Comparison of ENCODE assay signal across 8 cellular contexts in the genomic region with DNA sequence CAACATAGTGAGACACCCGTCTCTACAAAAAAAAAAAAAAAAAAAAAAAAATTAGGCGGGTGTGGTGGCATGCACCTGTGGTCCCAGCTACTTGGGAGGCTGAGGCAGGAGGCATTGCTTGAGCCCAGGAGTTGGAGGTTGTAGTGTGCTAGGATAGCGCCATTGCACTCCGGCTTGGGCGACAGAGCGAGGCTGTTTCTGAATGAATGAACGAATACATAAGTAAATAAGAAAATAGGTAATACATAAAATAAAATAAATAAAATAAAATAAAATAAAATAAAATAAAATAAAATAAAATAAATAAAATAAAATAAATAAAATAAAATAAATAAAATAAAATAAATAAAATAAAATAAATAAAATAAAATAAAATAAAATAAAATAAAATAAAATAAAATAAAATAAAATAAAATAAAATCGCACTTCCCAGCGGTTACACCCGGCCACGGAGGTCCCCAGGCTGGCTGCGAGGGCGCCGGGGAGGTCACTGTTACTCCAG. TPM values are rescaled to one million over a fixed set of nuclear protein-coding genes. Genes with fewer than 3 reads are reported as not detected.
A peak's percentile ranks its signal among the peaks of the same experiment; 100 is the strongest.
DNase-seq lines count a peak whose midpoint lies in the region; ATAC-seq, FAIRE-seq and TF ChIP-seq lines count a peak whose summit lies in the region.
"Not testable (repeated sequence)": the region's sequence is repeated elsewhere in the genome, so short reads cannot be mapped to it uniquely, and the experiment has no call there.

No MANE protein-coding gene starts in this region.

- not testable (repeated sequence) for H2BK15ac ChIP-seq in IMR-90 (ENCODE audit: low read depth, low read length)

- not testable (repeated sequence) for H3K4me1 ChIP-seq in CD4-positive, CD25-positive, alpha-beta regulatory T cell (ENCODE audit: control insufficient read depth, insufficient read depth, low read length, poor library complexity, severe bottlenecking); IMR-90 (ENCODE audit: control insufficient read depth, insufficient read depth, low read length); SJSA1 (replicated peaks); endothelial cell of umbilical vein (ENCODE audit: control insufficient read depth, extremely low read depth, insufficient read depth, low read length); kidney (ENCODE audit: control insufficient read depth in 1 of 2, insufficient read depth in 1 of 2, low read depth in 1 of 2, low read length in 2 of 2); neuron (ENCODE audit: insufficient read depth, low read length)
- H3K4me1 ChIP-seq in subcutaneous abdominal adipose tissue (ENCODE audit: control insufficient read depth in 5 of 5, insufficient read depth in 5 of 5, low read length in 5 of 5), result peaks cover 0 to 17% (median 13%) of the 10 kb centered on the region in 5 donors

- not testable (repeated sequence) for H3K9me3 Mint-ChIP-seq in CD4-positive, CD25-positive, alpha-beta regulatory T cell; activated naive CD8-positive, alpha-beta T cell treated with anti-CD3 and anti-CD28 coated beads, Interleukin-2, amount 10 ng/mL, durations not matched to agents 7 days and 5 days

- H3K4me3 Mint-ChIP-seq in CD4-positive, CD25-positive, alpha-beta regulatory T cell, result peak overlapping the region; percentile 90 to 96 (median 91)
- H3K4me3 Mint-ChIP-seq in activated naive CD8-positive, alpha-beta T cell treated with anti-CD3 and anti-CD28 coated beads, Interleukin-2, amount 10 ng/mL, durations not matched to agents 7 days and 5 days, result peak overlapping the region; percentile 88

- peak overlapping the region; percentile 98 for H2AK5ac ChIP-seq in IMR-90 (ENCODE audit: low read depth, low read length)

- WGBS in IMR-90 (ENCODE audit: extremely low coverage in 2 of 2, insufficient read length in 1 of 2), 2 experiments, result 0% methylated on average over 4 of the region's 14 CpGs; no CpG with 5 or more reads in 1 of the 2 experiments

- peak overlapping the region; percentile 98 for H3K4me2 ChIP-seq in IMR-90 (ENCODE audit: low read depth, low read length)
- H3K4me2 ChIP-seq in endothelial cell of umbilical vein (ENCODE audit: insufficient read depth, low read length), result peak overlapping the region; percentile 65

- H3K79me2 ChIP-seq in endothelial cell of umbilical vein (ENCODE audit: control insufficient read depth, insufficient read depth, low read length), result not testable (repeated sequence)

- POLR2A ChIA-PET in IMR-90 (lab: Charles Lee; ENCODE audit: unreplicated experiment), result not testable (repeated sequence)
- POLR2A ChIA-PET in activated naive CD8-positive, alpha-beta T cell treated with anti-CD3 and anti-CD28 coated beads, Interleukin-2, amount 10 ng/mL, durations not matched to agents 7 days and 5 days (lab: Charles Lee), result interaction anchor here (0.6 to 1.1 kb wide), 3 partner anchors 18 to 57 kb away, joined by 3 to 4 read pairs (median 3); no protein-coding TSS in a partner anchor
- POLR2A ChIA-PET in endothelial cell of umbilical vein (lab: Charles Lee), result interaction anchor here (1.3 kb wide), 1 partner anchor 11 kb away, joined by 5 read pairs; no protein-coding TSS in a partner anchor

- H4K20me1 ChIP-seq in IMR-90 (ENCODE audit: insufficient read depth, low read length); endothelial cell of umbilical vein (replicated peaks; ENCODE audit: control insufficient read depth, extremely low read depth, insufficient read depth, low read length): not testable (repeated sequence)

- peak overlapping the region; percentile 50; the same call in 1 of the 2 replicates for H3K18ac ChIP-seq in IMR-90 (ENCODE audit: low read depth, low read length)

- H3K4ac ChIP-seq in IMR-90 (ENCODE audit: low read depth, low read length), result peak overlapping the region; percentile 72; the same call in 1 of the 2 replicates

- H2AK9ac ChIP-seq in IMR-90 (replicated peaks; ENCODE audit: low read depth, low read length, poor library complexity), result peak overlapping the region; percentile 67

- not testable (repeated sequence) for TF ChIP-seq RAD21 in IMR-90 (IDR thresholded peaks at IDR 0.05; ENCODE audit: low read length)

- H3K27ac ChIP-seq in CD4-positive, CD25-positive, alpha-beta regulatory T cell (ENCODE audit: insufficient read depth, low read length, poor library complexity, severe bottlenecking), result peak overlapping the region; percentile 90
- H3K27ac ChIP-seq in IMR-90 (ENCODE audit: insufficient read depth, low read length) (peak overlapping the region; percentile 59; the same call in 1 of the 2 replicates), SJSA1 (peak overlapping the region; percentile 77; the same call in 1 of the 2 replicates), endothelial cell of umbilical vein (ENCODE audit: insufficient read depth, low read depth, low read length) (peak overlapping the region; percentile 96), kidney (ENCODE audit: low read depth in 2 of 2, low read length in 2 of 2) (peak overlapping the region; percentile 82 to 87), subcutaneous abdominal adipose tissue (ENCODE audit: low read depth, low read length) (peak overlapping the region; percentile 91)

- H4K5ac ChIP-seq in IMR-90 (ENCODE audit: low read depth, low read length), result peak overlapping the region; percentile 99

- in situ Hi-C loops in IMR-90 (cut with MboI; ENCODE audit: low sequenced_read_pairs), result not testable (repeated sequence)

- peaks cover 0 to 19% of the 10 kb centered on the region in 2 experiments; a peak in 3 of 4 replicates for H3K79me1 ChIP-seq in IMR-90 (ENCODE audit: low read depth in 1 of 2, low read length in 2 of 2)

- H3K23ac ChIP-seq in IMR-90 (ENCODE audit: low read depth, low read length), result not testable (repeated sequence)

- TF ChIP-seq POLR2A in IMR-90 (IDR thresholded peaks at IDR 0.05; ENCODE audit: low read depth, low read length); endothelial cell of umbilical vein (IDR thresholded peaks at IDR 0.05; ENCODE audit: low read depth, low read length): not testable (repeated sequence)

- H2AFZ ChIP-seq in IMR-90 (replicated peaks; ENCODE audit: low read length, poor library complexity) (peak overlapping the region; percentile 99), endothelial cell of umbilical vein (ENCODE audit: low read depth, low read length) (peak overlapping the region; percentile 87), neuron (ENCODE audit: low read depth, low read length) (peak overlapping the region; percentile 42)

- intact Hi-C loops in IMR-90 (cut with micrococcal nuclease); kidney (cut with DNase I): not testable (repeated sequence)
- intact Hi-C loops in endothelial cell of umbilical vein (cut with micrococcal nuclease), result loop anchor here (1.0 to 5.0 kb wide), 3 partner anchors 13 to 130 kb away; a partner anchor contains a TSS

- peak overlapping the region; percentile 56 to 94 (median 82) for H3K27ac Mint-ChIP-seq in CD4-positive, CD25-positive, alpha-beta regulatory T cell
- peak overlapping the region; percentile 90 for H3K27ac Mint-ChIP-seq in activated naive CD8-positive, alpha-beta T cell treated with anti-CD3 and anti-CD28 coated beads, Interleukin-2, amount 10 ng/mL, durations not matched to agents 7 days and 5 days

- peak overlapping the region; percentile 20 for H2BK5ac ChIP-seq in IMR-90 (ENCODE audit: low read depth, low read length, poor library complexity, severe bottlenecking)

- H3K9me1 ChIP-seq in IMR-90 (ENCODE audit: insufficient read depth, low read length); endothelial cell of umbilical vein (replicated peaks; ENCODE audit: control insufficient read depth, extremely low read depth, insufficient read depth, low read length): not testable (repeated sequence)

- H3K27me3 ChIP-seq in CD4-positive, CD25-positive, alpha-beta regulatory T cell (ENCODE audit: control insufficient read depth, insufficient read depth, low read length); IMR-90 (ENCODE audit: control insufficient read depth, insufficient read depth, low read length); SJSA1 (replicated peaks); endothelial cell of umbilical vein (ENCODE audit: control insufficient read depth in 2 of 2, insufficient read depth in 2 of 2, low read length in 2 of 2); neuron (ENCODE audit: insufficient read depth, low read length); subcutaneous abdominal adipose tissue (ENCODE audit: control insufficient read depth in 5 of 5, insufficient read depth in 4 of 5, low read length in 5 of 5): not testable (repeated sequence)

- H3K56ac ChIP-seq in IMR-90 (ENCODE audit: extremely low read depth, insufficient read depth, low read length), result not testable (repeated sequence)

- H3K9ac ChIP-seq in IMR-90 (ENCODE audit: low read depth, low read length), result peak overlapping the region; percentile 82
- peak overlapping the region; percentile 97 for H3K9ac ChIP-seq in endothelial cell of umbilical vein (replicated peaks; ENCODE audit: extremely low read depth, insufficient read depth, low read length)
- peak overlapping the region in 1 of 2 donors; percentile 70 for H3K9ac ChIP-seq in kidney (ENCODE audit: low read length in 2 of 2)
- peak overlapping the region in 1 of 5 donors; percentile 94 for H3K9ac ChIP-seq in subcutaneous abdominal adipose tissue (ENCODE audit: low read length in 5 of 5)

- not testable (repeated sequence) for FAIRE-seq in endothelial cell of umbilical vein (lab: Jason Lieb, UNC); kidney (lab: Jason Lieb, UNC)

- CTCF ChIA-PET in IMR-90 (lab: Yijun Ruan, JAX) (interaction anchor here (1.9 kb wide), 1 partner anchor 13 kb away, joined by 10 read pairs; a partner anchor contains a TSS), endothelial cell of umbilical vein (lab: Charles Lee) (interaction anchor here (0.8 to 3.9 kb wide), 3 partner anchors 11 to 18 kb away, joined by 3 to 20 read pairs (median 18); a partner anchor contains a TSS)

- H2BK20ac ChIP-seq in IMR-90 (ENCODE audit: low read depth, low read length), result not testable (repeated sequence)

- not testable (repeated sequence) for H3K27me3 Mint-ChIP-seq in CD4-positive, CD25-positive, alpha-beta regulatory T cell; activated naive CD8-positive, alpha-beta T cell treated with anti-CD3 and anti-CD28 coated beads, Interleukin-2, amount 10 ng/mL, durations not matched to agents 7 days and 5 days

- not testable (repeated sequence) for H3K9me3 ChIP-seq in CD4-positive, CD25-positive, alpha-beta regulatory T cell (ENCODE audit: control insufficient read depth in 2 of 2, low read length in 2 of 2); IMR-90 (ENCODE audit: control insufficient read depth, insufficient read depth, low read length); SJSA1 (replicated peaks); endothelial cell of umbilical vein (replicated peaks; ENCODE audit: control insufficient read depth, insufficient read depth, low read length); kidney (ENCODE audit: control insufficient read depth in 1 of 2, low read length in 2 of 2); neuron (ENCODE audit: low read length); subcutaneous abdominal adipose tissue (ENCODE audit: control insufficient read depth in 5 of 5, low read length in 5 of 5)

- BruUV-seq in IMR-90 (replicated peaks; lab: Mats Ljungman, UMichigan); endothelial cell of umbilical vein (replicated peaks; lab: Mats Ljungman, UMichigan): not testable (repeated sequence)

- peak in 2 of 3 donors; percentile 23 to 39 for DNase-seq in CD4-positive, CD25-positive, alpha-beta regulatory T cell
- DNase-seq in IMR-90; SJSA1 (ENCODE audit: low read depth in 1 of 2, low spot score in 2 of 2); activated naive CD8-positive, alpha-beta T cell treated with anti-CD3 and anti-CD28 coated beads, Interleukin-2, amount 10 ng/mL, durations not matched to agents 7 days and 5 days; endothelial cell of umbilical vein (ENCODE audit: low read depth, low spot score); kidney: not testable (repeated sequence)

- peak overlapping the region; percentile 70 for H4K91ac ChIP-seq in IMR-90 (ENCODE audit: insufficient read depth, low read depth, low read length)

- ATAC-seq in CD4-positive, CD25-positive, alpha-beta regulatory T cell (ENCODE audit: low read depth in 2 of 2); IMR-90 (ENCODE audit: low read depth); activated naive CD8-positive, alpha-beta T cell treated with anti-CD3 and anti-CD28 coated beads, Interleukin-2, amount 10 ng/mL, durations not matched to agents 7 days and 5 days (ENCODE audit: low read depth): not testable (repeated sequence)

- H3K4me1 Mint-ChIP-seq in CD4-positive, CD25-positive, alpha-beta regulatory T cell, result peaks cover 7 to 25% (median 12%) of the 10 kb centered on the region in 4 donors
- H3K4me1 Mint-ChIP-seq in activated naive CD8-positive, alpha-beta T cell treated with anti-CD3 and anti-CD28 coated beads, Interleukin-2, amount 10 ng/mL, durations not matched to agents 7 days and 5 days, result peaks cover 22% of the 10 kb centered on the region

- dilution Hi-C loops in IMR-90 (cut with HindIII; ENCODE audit: low sequenced_read_pairs, unreplicated experiment); endothelial cell of umbilical vein (cut with MboI; ENCODE audit: extremely low pct_ligation_motif_present, low sequenced_read_pairs): not testable (repeated sequence)

- H3K4me3 ChIP-seq in CD4-positive, CD25-positive, alpha-beta regulatory T cell (ENCODE audit: low read depth, low read length), result peak overlapping the region; percentile 66
- H3K4me3 ChIP-seq in IMR-90 (ENCODE audit: insufficient read depth, low read depth, low read length) (peak overlapping the region; percentile 70), SJSA1 (peak overlapping the region; percentile 45), endothelial cell of umbilical vein (replicated peaks in 1 of 3; ENCODE audit: insufficient read depth in 1 of 3, low read depth in 1 of 3, low read length in 3 of 3) (peak overlapping the region; percentile 73 to 91 (median 87)), kidney (ENCODE audit: low read length in 2 of 2) (peak overlapping the region; percentile 61 to 81), neuron (ENCODE audit: low read length) (peak overlapping the region; percentile 56), subcutaneous abdominal adipose tissue (ENCODE audit: low read depth in 1 of 5, low read length in 5 of 5) (peak overlapping the region; percentile 66 to 81 (median 71))

- peak overlapping the region; percentile 94 to 100 for H4K8ac ChIP-seq in IMR-90 (ENCODE audit: low read depth in 2 of 2, low read length in 2 of 2)

- H3K14ac ChIP-seq in IMR-90 (replicated peaks; ENCODE audit: low read depth, low read length), result not testable (repeated sequence)

- H2BK120ac ChIP-seq in IMR-90 (ENCODE audit: low read depth, low read length), result not testable (repeated sequence)

- peaks cover 21% of the 10 kb centered on the region for H3K36me3 Mint-ChIP-seq in CD4-positive, CD25-positive, alpha-beta regulatory T cell
- H3K36me3 Mint-ChIP-seq in activated naive CD8-positive, alpha-beta T cell treated with anti-CD3 and anti-CD28 coated beads, Interleukin-2, amount 10 ng/mL, durations not matched to agents 7 days and 5 days, result peaks cover 15% of the 10 kb centered on the region

- H3K36me3 ChIP-seq in CD4-positive, CD25-positive, alpha-beta regulatory T cell (ENCODE audit: control insufficient read depth, insufficient read depth, low read length), result peaks cover 15% of the 10 kb centered on the region
- H3K36me3 ChIP-seq in IMR-90 (ENCODE audit: control insufficient read depth, insufficient read depth, low read length), result peaks cover 11% of the 10 kb centered on the region
- H3K36me3 ChIP-seq in SJSA1, result peaks cover 17% of the 10 kb centered on the region
- H3K36me3 ChIP-seq in endothelial cell of umbilical vein (ENCODE audit: control insufficient read depth in 2 of 2, extremely low read depth in 1 of 2, insufficient read depth in 2 of 2, low read length in 2 of 2); neuron (ENCODE audit: insufficient read depth, low read length): not testable (repeated sequence)
- H3K36me3 ChIP-seq in kidney (ENCODE audit: control insufficient read depth in 1 of 2, insufficient read depth in 2 of 2, low read length in 2 of 2), result peaks cover 6 to 14% of the 10 kb centered on the region in 2 donors
- H3K36me3 ChIP-seq in subcutaneous abdominal adipose tissue (ENCODE audit: control insufficient read depth in 5 of 5, insufficient read depth in 5 of 5, low read length in 5 of 5), result peaks cover 3 to 20% (median 15%) of the 10 kb centered on the region in 5 donors

- not testable (repeated sequence) for TF ChIP-seq CTCF in IMR-90 (conservative IDR thresholded peaks at IDR 0.05; ENCODE audit: low read depth, low read length); endothelial cell of umbilical vein (IDR thresholded peaks at IDR 0.05; ENCODE audit: extremely low read depth in 1 of 2, insufficient read depth in 1 of 2, low read depth in 1 of 2, low read length in 2 of 2); kidney (IDR thresholded peaks at IDR 0.05; ENCODE audit: borderline replicate concordance, extremely low read depth, insufficient read depth)

RNA-seq across cellular contexts. Expression of a gene that starts 0.3 kb away (rescaled TPM):
- total RNA-seq in CD4-positive, CD25-positive, alpha-beta regulatory T cell, result 20.4 TPM
- 10 to 100 TPM; 63.5 to 77.9 (median 67.0) TPM for polyA plus RNA-seq in CD4-positive, CD25-positive, alpha-beta regulatory T cell
- total RNA-seq in IMR-90 (2012; rRNA removed) (40.0 and 58.3 TPM in 2 replicates), endothelial cell of umbilical vein (29.9 and 31.3 TPM in 2 replicates), kidney (62.4 TPM)
- polyA plus RNA-seq in IMR-90 (2012; rRNA removed) (42.4 and 43.9 TPM in 2 replicates), endothelial cell of umbilical vein (122 and 137 TPM in 2 replicates), kidney (ENCODE audit: insufficient read depth, low read depth, low replicate concordance) (84.1 TPM)
- polyA plus RNA-seq in IMR-90 (2012; cell fraction: cytosol; rRNA removed), result 44.3 and 54.2 TPM in 2 replicates
- 21.2 and 39.8 TPM in 2 replicates for polyA plus RNA-seq in IMR-90 (2012; cell fraction: nucleus; rRNA removed; ENCODE audit: low replicate concordance)
- total RNA-seq in SJSA1 (2014; rRNA removed; shearing (Covaris generic)), result 37.0 and 45.3 TPM in 2 replicates
- 10 to 100 TPM; 38.2 to 44.6 TPM for total RNA-seq in activated naive CD8-positive, alpha-beta T cell treated with anti-CD3 and anti-CD28 coated beads, Interleukin-2, amount 10 ng/mL, durations not matched to agents 7 days and 5 days
- 58.4 and 62.9 TPM in 2 replicates for polyA plus RNA-seq in endothelial cell of umbilical vein (2011; cell fraction: cytosol; rRNA removed)
- polyA plus RNA-seq in endothelial cell of umbilical vein (2011; cell fraction: nucleus; rRNA removed), result 33.3 and 36.1 TPM in 2 replicates
- polyA plus RNA-seq in endothelial cell of umbilical vein (2012), result 30.1 and 38.0 TPM in 2 replicates
- polyA minus RNA-seq in endothelial cell of umbilical vein, result 130 and 145 TPM in 2 replicates
- 43.5 TPM for polyA minus RNA-seq in endothelial cell of umbilical vein (2011; cell fraction: cytosol; rRNA and poly(A)+ RNA removed)
- 21.5 and 22.5 TPM in 2 replicates for polyA minus RNA-seq in endothelial cell of umbilical vein (2011; cell fraction: nucleus; rRNA and poly(A)+ RNA removed)

RNA-seq across cellular contexts. Expression of a gene that starts 12.9 kb away (rescaled TPM):
- 50.1 TPM for total RNA-seq in CD4-positive, CD25-positive, alpha-beta regulatory T cell
- 10 to 100 TPM; 28.3 to 33.1 (median 31.5) TPM for polyA plus RNA-seq in CD4-positive, CD25-positive, alpha-beta regulatory T cell
- total RNA-seq in IMR-90 (2012; rRNA removed), result 6.1 and 7.0 TPM in 2 replicates
- polyA plus RNA-seq in IMR-90 (2012; rRNA removed), result 20.4 and 20.8 TPM in 2 replicates
- 15.0 and 24.5 TPM in 2 replicates for polyA plus RNA-seq in IMR-90 (2012; cell fraction: cytosol; rRNA removed)
- 18.9 and 24.4 TPM in 2 replicates for polyA plus RNA-seq in IMR-90 (2012; cell fraction: nucleus; rRNA removed; ENCODE audit: low replicate concordance)
- total RNA-seq in SJSA1 (2014; rRNA removed; shearing (Covaris generic)), result 15.6 and 21.1 TPM in 2 replicates
- total RNA-seq in activated naive CD8-positive, alpha-beta T cell treated with anti-CD3 and anti-CD28 coated beads, Interleukin-2, amount 10 ng/mL, durations not matched to agents 7 days and 5 days, result 10 to 100 TPM; 42.8 to 47.3 TPM
- 31.5 and 35.7 TPM in 2 replicates for total RNA-seq in endothelial cell of umbilical vein
- 51.3 and 51.6 TPM in 2 replicates for polyA plus RNA-seq in endothelial cell of umbilical vein
- polyA plus RNA-seq in endothelial cell of umbilical vein (2011; cell fraction: cytosol; rRNA removed), result 36.1 and 38.8 TPM in 2 replicates
- 34.4 and 36.5 TPM in 2 replicates for polyA plus RNA-seq in endothelial cell of umbilical vein (2011; cell fraction: nucleus; rRNA removed)
- polyA plus RNA-seq in endothelial cell of umbilical vein (2012), result 21.6 and 29.0 TPM in 2 replicates
- 25.4 and 28.4 TPM in 2 replicates for polyA minus RNA-seq in endothelial cell of umbilical vein
- polyA minus RNA-seq in endothelial cell of umbilical vein (2011; cell fraction: cytosol; rRNA and poly(A)+ RNA removed), result 12.1 TPM
- polyA minus RNA-seq in endothelial cell of umbilical vein (2011; cell fraction: nucleus; rRNA and poly(A)+ RNA removed), result 15.7 and 16.2 TPM in 2 replicates
- total RNA-seq in kidney, result 26.7 TPM
- 16.9 TPM for polyA plus RNA-seq in kidney (ENCODE audit: insufficient read depth, low read depth, low replicate concordance)

RNA-seq across cellular contexts. Expression of a gene that starts 25.7 kb away (rescaled TPM):
- 0.15 TPM for total RNA-seq in CD4-positive, CD25-positive, alpha-beta regulatory T cell
- polyA plus RNA-seq in CD4-positive, CD25-positive, alpha-beta regulatory T cell, result under 1 TPM in 1 of 4 donors, not detected in 3; 0.10 TPM
- not detected in 2 replicates for total RNA-seq in IMR-90 (2012; rRNA removed)
- polyA plus RNA-seq in IMR-90 (2012; rRNA removed), result not detected in 2 replicates
- polyA plus RNA-seq in IMR-90 (2012; cell fraction: cytosol; rRNA removed), result not detected in 2 replicates
- polyA plus RNA-seq in IMR-90 (2012; cell fraction: nucleus; rRNA removed; ENCODE audit: low replicate concordance), result 0.02 and 0.05 TPM in 2 replicates
- not detected in 2 replicates for total RNA-seq in SJSA1 (2014; rRNA removed; shearing (Covaris generic))
- total RNA-seq in activated naive CD8-positive, alpha-beta T cell treated with anti-CD3 and anti-CD28 coated beads, Interleukin-2, amount 10 ng/mL, durations not matched to agents 7 days and 5 days, result under 1 TPM; 0.28 to 0.53 TPM
- not detected in 2 replicates for total RNA-seq in endothelial cell of umbilical vein
- 0.02 TPM in 1 of 2 replicates, not detected in the other for polyA plus RNA-seq in endothelial cell of umbilical vein
- polyA plus RNA-seq in endothelial cell of umbilical vein (2011; cell fraction: cytosol; rRNA removed), result 0.03 TPM in 1 of 2 replicates, not detected in the other
- polyA plus RNA-seq in endothelial cell of umbilical vein (2011; cell fraction: nucleus; rRNA removed), result 0.08 TPM in 1 of 2 replicates, not detected in the other
- polyA plus RNA-seq in endothelial cell of umbilical vein (2012), result not detected in 2 replicates
- polyA minus RNA-seq in endothelial cell of umbilical vein, result 0.06 TPM in 1 of 2 replicates, not detected in the other
- not detected for polyA minus RNA-seq in endothelial cell of umbilical vein (2011; cell fraction: cytosol; rRNA and poly(A)+ RNA removed)
- polyA minus RNA-seq in endothelial cell of umbilical vein (2011; cell fraction: nucleus; rRNA and poly(A)+ RNA removed), result 0.10 TPM in 1 of 2 replicates, not detected in the other
- 0.76 TPM for total RNA-seq in kidney
- 0.11 TPM for polyA plus RNA-seq in kidney (ENCODE audit: insufficient read depth, low read depth, low replicate concordance)

RNA-seq across cellular contexts. Expression of a gene that starts 38.5 kb away (rescaled TPM):
- total RNA-seq in CD4-positive, CD25-positive, alpha-beta regulatory T cell, result 0.96 TPM
- polyA plus RNA-seq in CD4-positive, CD25-positive, alpha-beta regulatory T cell, result 1 to 10 TPM in 1 of 4 donors, under 1 TPM in 3; 0.26 to 1.3 (median 0.71) TPM
- total RNA-seq in IMR-90 (2012; rRNA removed) (3.3 and 3.4 TPM in 2 replicates), endothelial cell of umbilical vein (0.21 and 0.58 TPM in 2 replicates), kidney (5.4 TPM)
- polyA plus RNA-seq in IMR-90 (2012; rRNA removed) (3.4 TPM in 2 replicates), endothelial cell of umbilical vein (0.47 and 0.49 TPM in 2 replicates), kidney (ENCODE audit: insufficient read depth, low read depth, low replicate concordance) (3.4 TPM)
- 2.0 and 5.4 TPM in 2 replicates for polyA plus RNA-seq in IMR-90 (2012; cell fraction: cytosol; rRNA removed)
- 2.0 and 2.5 TPM in 2 replicates for polyA plus RNA-seq in IMR-90 (2012; cell fraction: nucleus; rRNA removed; ENCODE audit: low replicate concordance)
- 0.08 TPM in 1 of 2 replicates, not detected in the other for total RNA-seq in SJSA1 (2014; rRNA removed; shearing (Covaris generic))
- total RNA-seq in activated naive CD8-positive, alpha-beta T cell treated with anti-CD3 and anti-CD28 coated beads, Interleukin-2, amount 10 ng/mL, durations not matched to agents 7 days and 5 days, result 1 to 10 TPM; 4.7 to 4.9 TPM
- polyA plus RNA-seq in endothelial cell of umbilical vein (2011; cell fraction: cytosol; rRNA removed), result 0.26 and 0.35 TPM in 2 replicates
- polyA plus RNA-seq in endothelial cell of umbilical vein (2011; cell fraction: nucleus; rRNA removed), result 0.12 and 0.17 TPM in 2 replicates
- polyA plus RNA-seq in endothelial cell of umbilical vein (2012), result 0.08 and 0.26 TPM in 2 replicates
- polyA minus RNA-seq in endothelial cell of umbilical vein, result 0.68 and 2.4 TPM in 2 replicates
- polyA minus RNA-seq in endothelial cell of umbilical vein (2011; cell fraction: cytosol; rRNA and poly(A)+ RNA removed), result not detected
- 0.10 and 0.14 TPM in 2 replicates for polyA minus RNA-seq in endothelial cell of umbilical vein (2011; cell fraction: nucleus; rRNA and poly(A)+ RNA removed)

Comparison
In these comparisons a context has a peak if more than half of its experiments do, and no peak if none do; other contexts are left out.
1. H2AFZ ChIP-seq: peak in every context shown above with its lines; median percentile 99 in IMR-90; 87 in endothelial cell of umbilical vein; 42 in neuron.